1 cellular context compared by ENCODE assay signal in genomic region chr22:40044102-40044869, GRCh38.
TF ChIP-seq lines count a peak whose summit lies in the region.

No MANE protein-coding gene starts in this region.

TF ChIP-seq in HepG2, 621 proteins besides CTCF, POLR2A, EP300 and RAD21 (continued from another document and continues in another):
- TF ChIP-seq HMGXB3 (CRISPR knock-in tag; IDR thresholded peaks at IDR 0.05; ENCODE audit: borderline replicate concordance) (peak; percentile 100), ZNF34 (CRISPR knock-in tag; IDR thresholded peaks at IDR 0.05; ENCODE audit: borderline replicate concordance) (no peak), ZNF30 (CRISPR knock-in tag; IDR thresholded peaks at IDR 0.05) (no peak), ZNF550 (CRISPR knock-in tag; IDR thresholded peaks at IDR 0.05; ENCODE audit: borderline replicate concordance) (no peak), MIXL1 (CRISPR knock-in tag; IDR thresholded peaks at IDR 0.05) (peak; percentile 62; the same call in 1 of the 2 replicates), ZNF883 (CRISPR knock-in tag; IDR thresholded peaks at IDR 0.05; ENCODE audit: not compliant biosample characterization) (peak; percentile 77), CENPT (CRISPR knock-in tag; IDR thresholded peaks at IDR 0.05; ENCODE audit: low read depth) (no peak), ETV6 (CRISPR knock-in tag; conservative IDR thresholded peaks at IDR 0.05) (no peak), ZNF460 (CRISPR knock-in tag; IDR thresholded peaks at IDR 0.05; ENCODE audit: borderline replicate concordance) (no peak), GLMP (CRISPR knock-in tag; IDR thresholded peaks at IDR 0.05; ENCODE audit: borderline replicate concordance) (no peak), CSRNP2 (CRISPR knock-in tag; conservative IDR thresholded peaks at IDR 0.05; ENCODE audit: low read depth) (no peak), NR2F2 (IDR thresholded peaks at IDR 0.05; ENCODE audit: borderline replicate concordance, low read depth) (no peak), IKZF5 (CRISPR knock-in tag; IDR thresholded peaks at IDR 0.05) (no peak; the same call in 1 of the 2 replicates), ZFP91 (CRISPR knock-in tag; IDR thresholded peaks at IDR 0.05; ENCODE audit: borderline replicate concordance) (peak; percentile 50; the same call in 1 of the 2 replicates), GATA4 (IDR thresholded peaks at IDR 0.05; ENCODE audit: borderline replicate concordance, low read depth) (no peak), DPF2 (CRISPR knock-in tag; IDR thresholded peaks at IDR 0.05; ENCODE audit: borderline replicate concordance, low read depth) (no peak), TMF1 (CRISPR knock-in tag; IDR thresholded peaks at IDR 0.05; ENCODE audit: low read depth) (no peak), TERF1 (CRISPR knock-in tag; IDR thresholded peaks at IDR 0.05) (no peak), ETV5 (CRISPR knock-in tag; IDR thresholded peaks at IDR 0.05; ENCODE audit: borderline replicate concordance) (peak; percentile 9; the same call in 1 of the 2 replicates), ZSCAN12 (CRISPR knock-in tag; IDR thresholded peaks at IDR 0.05) (peak; percentile 66; the same call in 1 of the 2 replicates), PLSCR1 (CRISPR knock-in tag; IDR thresholded peaks at IDR 0.05; ENCODE audit: borderline replicate concordance) (no peak), MZF1 (CRISPR knock-in tag; IDR thresholded peaks at IDR 0.05; ENCODE audit: borderline replicate concordance) (no peak), ZFP82 (CRISPR knock-in tag; IDR thresholded peaks at IDR 0.05; ENCODE audit: borderline replicate concordance) (no peak), HOXA3 (CRISPR knock-in tag; IDR thresholded peaks at IDR 0.05) (peak; percentile 25; the same call in 1 of the 2 replicates), FIP1L1 (IDR thresholded peaks at IDR 0.05; ENCODE audit: borderline replicate concordance, insufficient read depth, low read depth, low read length) (no peak), ZNF775 (CRISPR knock-in tag; IDR thresholded peaks at IDR 0.05; ENCODE audit: borderline replicate concordance) (no peak), NR1H2 (CRISPR knock-in tag; IDR thresholded peaks at IDR 0.05; ENCODE audit: borderline replicate concordance, low read depth) (no peak), HDAC2 (CRISPR knock-in tag; IDR thresholded peaks at IDR 0.05) (0 out of 2 replicates have a peak, but pooled peaks have one; percentile 31), RBM22 (optimal IDR thresholded peaks at IDR 0.05; ENCODE audit: low read length) (no peak), TOE1 (CRISPR knock-in tag; IDR thresholded peaks at IDR 0.05) (0 out of 2 replicates have a peak, but pooled peaks have one; percentile 24), ZBTB25 (CRISPR knock-in tag; IDR thresholded peaks at IDR 0.05) (peak; percentile 57; the same call in 1 of the 2 replicates), PCBP2 (optimal IDR thresholded peaks at IDR 0.05; ENCODE audit: low read depth, low read length, poor library complexity, severe bottlenecking) (no peak), SMYD3 (CRISPR knock-in tag; IDR thresholded peaks at IDR 0.05) (no peak), ELF3 (CRISPR knock-in tag; IDR thresholded peaks at IDR 0.05) (no peak), RXRA (CRISPR knock-in tag; IDR thresholded peaks at IDR 0.05) (peak; percentile 45; the same call in 1 of the 2 replicates), TEAD2 (CRISPR knock-in tag; IDR thresholded peaks at IDR 0.05) (no peak), XBP1 (CRISPR knock-in tag; IDR thresholded peaks at IDR 0.05) (no peak), ZNF367 (CRISPR knock-in tag; IDR thresholded peaks at IDR 0.05; ENCODE audit: borderline replicate concordance) (no peak), CHD4 (IDR thresholded peaks at IDR 0.05; ENCODE audit: borderline replicate concordance, low read length) (no peak), NR3C1 (CRISPR knock-in tag; IDR thresholded peaks at IDR 0.05) (no peak), CEBPB (IDR thresholded peaks at IDR 0.05; ENCODE audit: borderline replicate concordance, low read depth, low read length) (no peak), ZNF639 (CRISPR knock-in tag; conservative IDR thresholded peaks at IDR 0.05) (no peak), ZSCAN25 (CRISPR knock-in tag; IDR thresholded peaks at IDR 0.05) (no peak), ZNF143 (CRISPR knock-in tag; IDR thresholded peaks at IDR 0.05) (peak; percentile 62), HCFC1 (IDR thresholded peaks at IDR 0.05; ENCODE audit: low read depth, low read length) (no peak), TBX2 (CRISPR knock-in tag; IDR thresholded peaks at IDR 0.05; ENCODE audit: borderline replicate concordance) (no peak), ZNF296 (CRISPR knock-in tag; conservative IDR thresholded peaks at IDR 0.05) (no peak), ZNF766 (CRISPR knock-in tag; IDR thresholded peaks at IDR 0.05; ENCODE audit: borderline replicate concordance) (no peak), CREBL2 (CRISPR knock-in tag; IDR thresholded peaks at IDR 0.05; ENCODE audit: borderline replicate concordance) (no peak), CHCHD3 (CRISPR knock-in tag; IDR thresholded peaks at IDR 0.05) (no peak), FOXK2 (IDR thresholded peaks at IDR 0.05) (peak; percentile 25; the same call in 1 of the 2 replicates), THAP8 (CRISPR knock-in tag; IDR thresholded peaks at IDR 0.05; ENCODE audit: borderline replicate concordance) (no peak), SNAPC5 (CRISPR knock-in tag; IDR thresholded peaks at IDR 0.05; ENCODE audit: borderline replicate concordance) (no peak), ZNF83 (CRISPR knock-in tag; IDR thresholded peaks at IDR 0.05; ENCODE audit: borderline replicate concordance) (0 out of 2 replicates have a peak, but pooled peaks have one; percentile 12)
